ENCODE assay signal across 9 cellular contexts in genomic region chr1:91844862-91845528, GRCh38. TPM values are rescaled to one million over a fixed set of nuclear protein-coding genes. Genes with fewer than 3 reads are reported as not detected.
DNase-seq lines count a peak whose midpoint lies in the region; FAIRE-seq and TF ChIP-seq lines count a peak whose summit lies in the region.
"Had no signal": no experiment of that assay in that cellular context is flagged by ENCODE, and none has a peak within 500 bp of the region (broad histone marks: within the 10 kb centered on the region; RNA-seq: fewer than 3 reads in every experiment).

No MANE protein-coding gene starts in this region.

- DNase-seq in HT-29 (ENCODE audit: low spot score), result peak; percentile 19
- DNase-seq in bronchial epithelial cell (ENCODE audit: low read depth), result peak; percentile 93
- no peak for DNase-seq in activated effector memory CD4-positive, alpha-beta T cell treated with Interleukin-2 at 50 U/mL for 16 hours
- no peak for DNase-seq in cerebellar nuclear complex (lab: John Stamatoyannopoulos, UW)
- no peak for DNase-seq in H7
- DNase-seq in stimulated activated naive CD4-positive, alpha-beta T cell treated with Interleukin-2 at 50 U/mL for 16 hours (lab: John Stamatoyannopoulos, UW), result no peak
- DNase-seq: NK-92 treated with Interleukin-12 subunit alpha and Interleukin-12 subunit beta, amount 100 ng/mL, for 24 hours had no signal

- H3K4me3 ChIP-seq in bronchial epithelial cell (ENCODE audit: low read depth, low read length), result no peak overlapping the region
- H3K4me3 ChIP-seq in stomach smooth muscle (ENCODE audit: low read length in 2 of 2), result no peak overlapping the region
- no peak overlapping the region for H3K4me3 ChIP-seq in H7 (ENCODE audit: insufficient read depth, low read depth, low read length)

- FAIRE-seq in bronchial epithelial cell (lab: Jason Lieb, UNC), result no peak

- H3K9me3 ChIP-seq in stomach smooth muscle (ENCODE audit: control insufficient read depth in 2 of 2, low read length in 2 of 2), result peaks cover 0 to 8% of the 10 kb centered on the region in 2 donors

- H3K27ac ChIP-seq in layer of hippocampus (ENCODE audit: low read depth, low read length) (peak overlapping the region; percentile 1), stomach smooth muscle (ENCODE audit: low read length) (peak overlapping the region; percentile 26)

- no peaks in the 10 kb centered on the region for H3K27me3 ChIP-seq in bronchial epithelial cell (ENCODE audit: control insufficient read depth, insufficient read depth, low read length)
- no peaks in the 10 kb centered on the region for H3K27me3 ChIP-seq in layer of hippocampus (ENCODE audit: control insufficient read depth, insufficient read depth, low read length)
- no peaks in the 10 kb centered on the region for H3K27me3 ChIP-seq in stomach smooth muscle (ENCODE audit: control insufficient read depth in 1 of 2, insufficient read depth in 2 of 2, low read length in 2 of 2)
- H3K27me3 ChIP-seq in H7 (ENCODE audit: control insufficient read depth, insufficient read depth, low read length), result no peaks in the 10 kb centered on the region

- H3K9ac ChIP-seq in stomach smooth muscle (ENCODE audit: low read length in 2 of 2), result peak overlapping the region in 1 of 2 donors; percentile 23

- TF ChIP-seq CTCF in bronchial epithelial cell (IDR thresholded peaks at IDR 0.05; ENCODE audit: insufficient read depth, low read length, severe bottlenecking), result no peak

- peaks cover 33% of the 10 kb centered on the region for H3K4me1 ChIP-seq in stomach smooth muscle (ENCODE audit: control insufficient read depth, insufficient read depth, low read length)

- H3K36me3 ChIP-seq in bronchial epithelial cell (ENCODE audit: control insufficient read depth, insufficient read depth, low read length) (no peaks in the 10 kb centered on the region), stomach smooth muscle (ENCODE audit: control insufficient read depth in 2 of 2, insufficient read depth in 2 of 2, low read length in 2 of 2) (no peaks in the 10 kb centered on the region), H7 (replicated peaks; ENCODE audit: control insufficient read depth, insufficient read depth, low read length) (no peaks in the 10 kb centered on the region)

RNA-seq across cellular contexts. Expression of gene TGFBR3, which starts 41.0 kb away (rescaled TPM):
- total RNA-seq in HT-29 (2014; rRNA removed; shearing (Covaris generic)), result 4.3 and 7.1 TPM in 2 replicates
- total RNA-seq in bronchial epithelial cell, result 0.51 and 1.8 TPM in 2 replicates
- 2.3 and 2.4 TPM in 2 replicates for total RNA-seq in H7 (2014; rRNA removed; shearing (Covaris generic))

Comparison
In these comparisons a context has a peak if more than half of its experiments do, and no peak if none do; other contexts are left out.
1. DNase-seq: peak in HT-29 (single experiment) and bronchial epithelial cell (single experiment); none in activated effector memory CD4-positive, alpha-beta T cell treated with Interleukin-2 at 50 U/mL for 16 hours (single experiment), cerebellar nuclear complex (0 of 2), H7 (single experiment) and stimulated activated naive CD4-positive, alpha-beta T cell treated with Interleukin-2 at 50 U/mL for 16 hours (single experiment).